In the genomic region with DNA sequence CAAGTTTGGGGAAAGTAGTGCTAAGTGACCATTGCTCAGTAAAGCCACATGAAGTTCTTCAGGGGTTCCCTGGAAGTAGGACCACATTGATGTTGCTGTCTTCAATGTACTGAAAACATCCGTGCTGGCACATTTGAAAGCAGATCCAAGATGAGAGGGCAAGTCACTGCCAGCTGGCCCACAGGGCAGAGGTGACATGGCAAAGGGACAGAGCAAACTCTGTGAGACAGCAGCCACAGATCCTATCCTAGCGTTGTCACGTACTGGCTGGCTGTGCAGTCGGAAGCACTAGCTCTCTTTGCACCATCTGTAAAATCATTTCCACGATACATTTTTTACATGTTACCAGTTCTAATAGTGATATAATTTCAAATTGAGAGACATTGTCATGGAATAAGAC, we compare ENCODE assay signal across 19 cellular contexts. TPM values are rescaled to one million over a fixed set of nuclear protein-coding genes. Genes with fewer than 3 reads are reported as not detected.
"Had no signal": no experiment of that assay in that cellular context is flagged by ENCODE, and none has a peak within 500 bp of the region (broad histone marks: within the 10 kb centered on the region; RNA-seq: fewer than 3 reads in every experiment).

No MANE protein-coding gene starts in this region.

- FAIRE-seq: colon, pancreas had no signal

- H3K9me3 ChIP-seq: ascending aorta, esophagus muscularis mucosa, pancreas, suprapubic skin had no signal

- H3K27ac Mint-ChIP-seq: activated T-helper 17 cell treated with anti-CD3 and anti-CD28 coated beads, Interleukin-2, amount 50 U/mL, for 72 hours; immature natural killer cell; naive thymus-derived CD8-positive, alpha-beta T cell; type B pancreatic cell had no signal

- DNase-seq: activated CD4-positive, alpha-beta T cell treated with anti-CD3 and anti-CD28 coated beads, Interleukin-2, amount 50 U/mL, for 48 hours; activated naive CD4-positive, alpha-beta T cell treated with Interleukin-2 at 50 U/mL for 16 hours; glutamatergic neuron; immature natural killer cell; mammary epithelial cell; naive thymus-derived CD8-positive, alpha-beta T cell; pancreas; stimulated activated CD4-positive, alpha-beta T cell treated with anti-CD3 and anti-CD28 coated beads, Interleukin-4, amount 100 ng/mL, for 4 hours; stimulated activated CD8-positive, alpha-beta memory T cell treated with anti-CD3 and anti-CD28 coated beads, Interleukin-4, amount 100 ng/mL, for 48 hours; stimulated activated naive CD4-positive, alpha-beta T cell treated with Interleukin-2 at 50 U/mL for 16 hours had no signal

- H3K27ac ChIP-seq: ascending aorta, esophagus muscularis mucosa, pancreas, suprapubic skin had no signal

- H3K4me2 ChIP-seq: smooth muscle cell had no signal

- H3K4me1 Mint-ChIP-seq: activated T-helper 17 cell treated with anti-CD3 and anti-CD28 coated beads, Interleukin-2, amount 50 U/mL, for 72 hours; immature natural killer cell; naive thymus-derived CD8-positive, alpha-beta T cell had no signal

- H3K4me1 ChIP-seq: ascending aorta, esophagus muscularis mucosa, pancreas, suprapubic skin had no signal

- H3K4me3 Mint-ChIP-seq: activated T-helper 17 cell treated with anti-CD3 and anti-CD28 coated beads, Interleukin-2, amount 50 U/mL, for 72 hours; immature natural killer cell; naive thymus-derived CD8-positive, alpha-beta T cell; type B pancreatic cell had no signal

- H3K4me3 ChIP-seq: ascending aorta, esophagus muscularis mucosa, pancreas, smooth muscle cell, suprapubic skin had no signal

- H3K36me3 Mint-ChIP-seq: immature natural killer cell; naive thymus-derived CD8-positive, alpha-beta T cell; type B pancreatic cell had no signal

- ATAC-seq: activated T-helper 17 cell treated with anti-CD3 and anti-CD28 coated beads, Interleukin-2, amount 50 U/mL, for 72 hours; naive thymus-derived CD8-positive, alpha-beta T cell; pancreas; SK-N-SH treated with all-trans-retinoic acid at 6 μM for 48 hours had no signal

- H3K27me3 ChIP-seq: ascending aorta, esophagus muscularis mucosa, pancreas, suprapubic skin had no signal

- H3K36me3 ChIP-seq: ascending aorta, esophagus muscularis mucosa, pancreas, suprapubic skin had no signal

- H3K9me3 Mint-ChIP-seq: activated T-helper 17 cell treated with anti-CD3 and anti-CD28 coated beads, Interleukin-2, amount 50 U/mL, for 72 hours; immature natural killer cell; naive thymus-derived CD8-positive, alpha-beta T cell; type B pancreatic cell had no signal

RNA-seq across cellular contexts. Expression of gene MUC13, which starts 13.8 kb away (rescaled TPM):
- total RNA-seq: activated T-helper 17 cell treated with anti-CD3 and anti-CD28 coated beads, Interleukin-2, amount 50 U/mL, for 72 hours; ascending aorta; mammary epithelial cell; naive thymus-derived CD8-positive, alpha-beta T cell; T-helper 1 cell treated with Interleukin-12 subunit alpha and Interleukin-12 subunit beta and Interleukin-4 antibody, amounts not matched to agents 30 ng/mL and 1 ng/mL, for 36 hours had no signal
- polyA plus RNA-seq: immature natural killer cell; mammary epithelial cell; naive thymus-derived CD8-positive, alpha-beta T cell; smooth muscle cell had no signal
